Comparison of ENCODE assay signal across 7 cellular contexts in the genomic region with DNA sequence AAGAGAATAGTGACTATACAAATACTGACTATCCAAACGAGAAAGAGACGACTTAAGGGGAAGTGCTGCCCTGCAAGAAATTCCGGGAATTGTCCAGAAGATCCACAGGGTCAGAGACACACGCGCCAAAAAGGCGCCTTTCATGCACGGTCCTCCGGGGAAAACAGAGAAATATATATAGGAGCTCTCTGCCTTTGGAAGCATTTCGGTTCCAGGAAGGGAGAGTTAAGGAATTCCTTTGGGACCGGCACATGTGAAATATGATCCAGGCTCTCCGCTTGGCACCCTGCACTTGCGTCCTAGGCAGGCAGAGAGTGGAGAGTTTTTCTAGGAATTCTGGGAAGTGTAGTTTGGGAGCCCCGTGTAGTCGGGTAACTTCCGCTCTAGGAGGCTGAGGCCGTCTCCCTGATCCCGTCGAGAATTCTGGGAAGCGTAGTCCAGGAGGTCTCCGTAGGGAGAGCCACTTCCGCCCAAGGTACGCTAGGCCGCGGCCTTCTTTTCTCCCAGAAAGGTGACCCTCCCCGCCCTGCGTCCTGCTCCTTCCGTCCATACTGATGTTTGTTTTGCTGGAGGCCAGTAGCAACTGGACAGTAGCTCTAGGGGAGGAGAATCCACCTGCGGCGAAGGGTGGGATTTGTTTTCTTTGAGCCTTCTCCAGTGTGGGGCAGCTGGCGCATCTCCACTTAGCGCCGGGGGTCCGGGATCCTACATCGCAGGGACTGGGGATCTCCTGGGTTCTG.
A peak's percentile ranks its signal among the peaks of the same experiment; 100 is the strongest.
DNase-seq lines count a peak whose midpoint lies in the region; ATAC-seq, FAIRE-seq and TF ChIP-seq lines count a peak whose summit lies in the region.
"Not testable (repeated sequence)": the region's sequence is repeated elsewhere in the genome, so short reads cannot be mapped to it uniquely, and the experiment has no call there.

No MANE protein-coding gene starts in this region.

- peak; percentile 36 for DNase-seq in GM04503 (ENCODE audit: low read depth)
- peak; percentile 87 for DNase-seq in NCI-H1694 (lab: John Stamatoyannopoulos, UW)
- peak; percentile 67 for DNase-seq in RCC 7860 (ENCODE audit: low spot score)
- peak; percentile 85 to 86 for DNase-seq in cardiac fibroblast (ENCODE audit: low read depth in 2 of 2)
- peak; percentile 80 to 84 for DNase-seq in left lung
- DNase-seq in progenitor cell of endocrine pancreas (ENCODE audit: low spot score, unreplicated experiment) = peak; percentile 60

- H3K36me3 Mint-ChIP-seq in progenitor cell of endocrine pancreas (ENCODE audit: insufficient read depth) = not testable (repeated sequence)

- peak; percentile 92 for FAIRE-seq in RCC 7860 (lab: Jason Lieb, UNC)

- not testable (repeated sequence) for TF ChIP-seq EP300 in gastroesophageal sphincter (IDR thresholded peaks at IDR 0.05)

- not testable (repeated sequence) for TF ChIP-seq CTCF in cardiac fibroblast (IDR thresholded peaks at IDR 0.05; ENCODE audit: low read depth, low read length); gastroesophageal sphincter (IDR thresholded peaks at IDR 0.05); left lung (IDR thresholded peaks at IDR 0.05); progenitor cell of endocrine pancreas (IDR thresholded peaks at IDR 0.05; ENCODE audit: unreplicated experiment)

- H3K27ac ChIP-seq in gastroesophageal sphincter (peak overlapping the region; percentile 74 to 79 (median 76)), left lung (peak overlapping the region; percentile 60 to 67)

- not testable (repeated sequence) for H3K9me3 ChIP-seq in gastroesophageal sphincter, left lung

- not testable (repeated sequence) for H3K9me3 Mint-ChIP-seq in progenitor cell of endocrine pancreas (ENCODE audit: low read depth)

- not testable (repeated sequence) for H3K27me3 Mint-ChIP-seq in progenitor cell of endocrine pancreas

- not testable (repeated sequence) for H3K27me3 ChIP-seq in gastroesophageal sphincter, left lung

- H3K27ac Mint-ChIP-seq in progenitor cell of endocrine pancreas = peak overlapping the region; percentile 93

- peak overlapping the region; percentile 76 for H3K4me3 Mint-ChIP-seq in progenitor cell of endocrine pancreas (ENCODE audit: low read depth)

- H3K4me1 ChIP-seq in gastroesophageal sphincter, left lung: not testable (repeated sequence)

- WGBS in gastroesophageal sphincter (ENCODE audit: low coverage in 1 of 2), 2 donors = 0 to 3% methylated on average over 12 to 16 of the region's 34 CpGs

- TF ChIP-seq POLR2A in gastroesophageal sphincter (IDR thresholded peaks at IDR 0.05) = peak in 1 of 2 donors; percentile 14

- intact Hi-C loops in left lung (cut with DNase I) = not testable (repeated sequence)

- H3K4me1 Mint-ChIP-seq in progenitor cell of endocrine pancreas (ENCODE audit: low read depth) = not testable (repeated sequence)

- peak; percentile 100 for ATAC-seq in gastroesophageal sphincter
- peak; percentile 100 for ATAC-seq in left lung

- H3K36me3 ChIP-seq in gastroesophageal sphincter, left lung: not testable (repeated sequence)

- peak overlapping the region; percentile 36 to 49 for H3K4me3 ChIP-seq in cardiac fibroblast (replicated peaks in 1 of 2; ENCODE audit: low read depth in 2 of 2, low read length in 2 of 2)
- H3K4me3 ChIP-seq in gastroesophageal sphincter = peak overlapping the region; percentile 50 to 79
- peak overlapping the region; percentile 22 to 32 for H3K4me3 ChIP-seq in left lung

Comparison
In these comparisons a context has a peak if more than half of its experiments do, and no peak if none do; other contexts are left out.
1. Peak in every context shown above with its lines: DNase-seq, ATAC-seq, H3K4me3 ChIP-seq and H3K27ac ChIP-seq.
2. DNase-seq: peak in every context shown above with its lines; median percentile 87 in NCI-H1694; 86 in cardiac fibroblast; 82 in left lung; 67 in RCC 7860; 60 in progenitor cell of endocrine pancreas; 36 in GM04503.